1 cellular context compared by ENCODE assay signal in genomic region chr15:90266061-90266431, GRCh38.
TF ChIP-seq lines count a peak whose summit lies in the region.

No MANE protein-coding gene starts in this region.

TF ChIP-seq in endothelial cell of umbilical vein, 7 proteins besides CTCF, POLR2A, EP300 and RAD21:
- TF ChIP-seq FOS (IDR thresholded peaks at IDR 0.05; ENCODE audit: borderline replicate concordance, insufficient read depth, low read length) (no peak), MYC (IDR thresholded peaks at IDR 0.05; ENCODE audit: low read depth, low read length) (no peak), EZH2 (IDR thresholded peaks at IDR 0.05; ENCODE audit: borderline replicate concordance, low read depth, low read length, severe bottlenecking) (no peak), GATA2 (IDR thresholded peaks at IDR 0.05; ENCODE audit: insufficient read depth, insufficient read length, low read depth, low read length) (no peak), MAX (IDR thresholded peaks at IDR 0.05; ENCODE audit: insufficient read depth, insufficient read length) (no peak), POLR2AphosphoS5 (IDR thresholded peaks at IDR 0.05; ENCODE audit: insufficient read depth, low read depth, low read length) (no peak), JUN (IDR thresholded peaks at IDR 0.05; ENCODE audit: borderline replicate concordance, insufficient read depth, insufficient read length, low read depth) (no peak)
